21 cellular contexts compared by ENCODE assay signal in the genomic region with DNA sequence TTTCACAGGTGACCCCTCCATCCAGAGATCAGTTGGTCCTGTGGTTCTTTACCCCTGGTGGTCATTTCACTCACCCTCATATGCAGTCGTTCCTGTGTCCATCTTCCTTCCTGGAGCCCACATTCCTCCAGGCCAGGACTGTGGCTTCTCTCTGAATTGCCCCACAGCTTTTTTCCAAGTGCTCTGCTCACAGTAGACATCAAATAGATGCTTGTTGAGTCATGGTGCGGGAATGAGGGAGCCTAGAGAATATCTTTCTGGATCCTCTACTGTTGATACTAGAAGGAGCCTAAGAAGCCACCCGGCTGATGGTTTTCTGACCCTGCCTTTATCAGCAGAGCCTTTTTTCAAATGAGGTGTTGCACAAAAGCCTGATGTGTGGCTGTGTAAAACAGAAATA. TPM values are rescaled to one million over a fixed set of nuclear protein-coding genes. Genes with fewer than 3 reads are reported as not detected.
DNase-seq lines count a peak whose midpoint lies in the region; ATAC-seq, FAIRE-seq and TF ChIP-seq lines count a peak whose summit lies in the region.
"Had no signal": no experiment of that assay in that cellular context is flagged by ENCODE, and none has a peak within 500 bp of the region (broad histone marks: within the 10 kb centered on the region; RNA-seq: fewer than 3 reads in every experiment).

No MANE protein-coding gene starts in this region.

- FAIRE-seq in D721Med (lab: Jason Lieb, UNC) = no peak
- FAIRE-seq: GM12891, islet of Langerhans had no signal

- H3K27me3 ChIP-seq in HUES48 (ENCODE audit: control insufficient read depth, insufficient read depth, low read length) = no peaks in the 10 kb centered on the region
- no peaks in the 10 kb centered on the region for H3K27me3 ChIP-seq in brain microvascular endothelial cell (replicated peaks)
- H3K27me3 ChIP-seq in mesendoderm (ENCODE audit: insufficient read depth, low read length, poor library complexity) = no peaks in the 10 kb centered on the region
- H3K27me3 ChIP-seq: breast epithelium, upper lobe of left lung had no signal

- H3K18ac ChIP-seq in mesendoderm (ENCODE audit: low read length) = peak overlapping the region; percentile 91

- H4K8ac ChIP-seq in mesendoderm (ENCODE audit: low read depth, low read length) = peak overlapping the region; percentile 87

- peak overlapping the region; percentile 84 for H3K27ac ChIP-seq in HUES48 (ENCODE audit: low read depth, low read length)
- H3K27ac ChIP-seq in brain microvascular endothelial cell = no peak overlapping the region
- H3K27ac ChIP-seq in mesendoderm (ENCODE audit: low read depth, low read length) = peak overlapping the region; percentile 89
- H3K27ac ChIP-seq: breast epithelium, PC-9, upper lobe of left lung had no signal

- H3K9me3 ChIP-seq in HUES48 (ENCODE audit: control insufficient read depth, insufficient read depth, low read length) = no peaks in the 10 kb centered on the region
- H3K9me3 ChIP-seq: breast epithelium, upper lobe of left lung had no signal

- no peak overlapping the region for H3K4me2 ChIP-seq in mesendoderm (ENCODE audit: low read length)
- H3K4me2 ChIP-seq: PC-9 had no signal

- H2BK5ac ChIP-seq in mesendoderm (ENCODE audit: low read length) = peak overlapping the region; percentile 98

- H2AK5ac ChIP-seq in mesendoderm (ENCODE audit: low read length) = peak overlapping the region; percentile 98

- H3K4me3 ChIP-seq in HUES48 (ENCODE audit: low read depth, low read length) (no peak overlapping the region), brain microvascular endothelial cell (ENCODE audit: low read depth, low read length) (no peak overlapping the region), mesendoderm (ENCODE audit: low read length) (no peak overlapping the region)
- H3K4me3 ChIP-seq: breast epithelium, PC-9, upper lobe of left lung had no signal

- H3K4me1 ChIP-seq in HUES48 (ENCODE audit: control insufficient read depth, insufficient read depth, low read length) (peaks cover 9% of the 10 kb centered on the region; the same call in 1 of the 2 replicates), mesendoderm (ENCODE audit: control insufficient read depth, low read depth, low read length) (peaks cover 28% of the 10 kb centered on the region)
- H3K4me1 ChIP-seq: breast epithelium, upper lobe of left lung had no signal

- in situ Hi-C loops in brain microvascular endothelial cell (cut with HindIII; ENCODE audit: low pct_ligation_motif_present, low sequenced_read_pairs) = no loop called here

- H3K4ac ChIP-seq in mesendoderm (ENCODE audit: low read depth, low read length) = peak overlapping the region; percentile 92

- H4K5ac ChIP-seq in mesendoderm (ENCODE audit: low read length) = peak overlapping the region; percentile 50

- ATAC-seq in GM21381 (IDR thresholded peaks at IDR 0.05; ENCODE audit: unreplicated experiment) = no peak
- ATAC-seq: stimulated activated effector memory CD8-positive, alpha-beta T cell treated with anti-CD3 and anti-CD28 coated beads, Interleukin-12 subunit alpha, Interleukin-12 subunit beta, amount 100 ng/mL, for 72 hours had no signal

- no CpG with 5 or more reads among the region's 3 CpGs for WGBS in mesendoderm (ENCODE audit: extremely low coverage, insufficient coverage, low lambda C conversion rate)

- peaks cover 3% of the 10 kb centered on the region for H3K79me1 ChIP-seq in mesendoderm (ENCODE audit: low read length)

- no peaks in the 10 kb centered on the region for H3K79me2 ChIP-seq in mesendoderm (ENCODE audit: control insufficient read depth, insufficient read depth, low read length)

- H2BK120ac ChIP-seq in mesendoderm (ENCODE audit: low read depth, low read length) = peak overlapping the region; percentile 83

- H3K56ac ChIP-seq in mesendoderm (ENCODE audit: low read length) = peak overlapping the region; percentile 80

- H3K36me3 ChIP-seq in HUES48 (ENCODE audit: control insufficient read depth, insufficient read depth, low read length) = peaks cover 37% of the 10 kb centered on the region
- H3K36me3 ChIP-seq in brain microvascular endothelial cell (replicated peaks) = peaks cover 23% of the 10 kb centered on the region
- H3K36me3 ChIP-seq in mesendoderm (ENCODE audit: control insufficient read depth, insufficient read depth, low read length) = peaks cover 3% of the 10 kb centered on the region
- H3K36me3 ChIP-seq: breast epithelium had no signal

- peak overlapping the region; percentile 31 for H3K23ac ChIP-seq in mesendoderm (ENCODE audit: low read length)

- TF ChIP-seq CTCF in brain microvascular endothelial cell (IDR thresholded peaks at IDR 0.05; ENCODE audit: low read depth, low read length, missing control alignments) = peak; percentile 35
- no peak for TF ChIP-seq CTCF in D721Med (IDR thresholded peaks at IDR 0.05; ENCODE audit: insufficient read depth, missing control alignments)

- H3K9ac ChIP-seq in HUES48 (ENCODE audit: low read depth, low read length) = no peak overlapping the region
- H3K9ac ChIP-seq in mesendoderm (ENCODE audit: low read length) = peak overlapping the region; percentile 38

- DNase-seq in AG08396 (ENCODE audit: low spot score) = peak; percentile 78
- DNase-seq in brain microvascular endothelial cell = peak; percentile 82
- DNase-seq in mesendoderm = peak; percentile 92
- no peak for DNase-seq in COR-L47 (lab: John Stamatoyannopoulos, UW)
- no peak for DNase-seq in D721Med (ENCODE audit: insufficient read length, low spot score)
- DNase-seq in hippocampal formation (lab: John Stamatoyannopoulos, UW) = no peak
- DNase-seq: activated gamma-delta T cell treated with Interleukin-2 at 50 U/mL for 16 hours, C1 segment of cervical spinal cord, midbrain, NCI-H146, NCI-H526 treated with DMSO at 0.1 percent for 48 hours, occipital lobe, PC-9, SW 1271, upper lobe of left lung had no signal

- H2BK15ac ChIP-seq in mesendoderm (replicated peaks; ENCODE audit: low read depth) = no peak overlapping the region

RNA-seq across cellular contexts. Expression of gene USB1, which starts 10.4 kb away (rescaled TPM):
- 61.7 TPM for polyA plus RNA-seq in mesendoderm (2013, experiment 1 of 2)
- 60.1 TPM for polyA plus RNA-seq in mesendoderm (2013, experiment 2 of 2)

RNA-seq across cellular contexts. Expression of gene ZNF319, which starts 11.2 kb away (rescaled TPM):
- 6.1 TPM for polyA plus RNA-seq in mesendoderm (2013, experiment 1 of 2)
- polyA plus RNA-seq in mesendoderm (2013, experiment 2 of 2) = 7.0 TPM

RNA-seq across cellular contexts. Expression of gene MMP15, which starts 13.9 kb away (rescaled TPM):
- polyA plus RNA-seq in mesendoderm (2013, experiment 1 of 2) = 20.9 TPM
- 20.0 TPM for polyA plus RNA-seq in mesendoderm (2013, experiment 2 of 2)

RNA-seq across cellular contexts. Expression of gene CNGB1, which starts 40.7 kb away (rescaled TPM):
- 0.06 TPM for polyA plus RNA-seq in mesendoderm (2013, experiment 1 of 2)
- polyA plus RNA-seq in mesendoderm (2013, experiment 2 of 2) = under 0.01 TPM

Comparison
In these comparisons a context has a peak if more than half of its experiments do, and no peak if none do; other contexts are left out.
1. DNase-seq: peak in AG08396 (single experiment), brain microvascular endothelial cell (single experiment) and mesendoderm (single experiment); none in COR-L47 (single experiment), D721Med (single experiment) and hippocampal formation (0 of 2).